In genomic region chr2:74290466-74291216, GRCh38 we compare ENCODE assay signal across 8 cellular contexts. TPM values are rescaled to one million over a fixed set of nuclear protein-coding genes. Genes with fewer than 3 reads are reported as not detected.
DNase-seq lines count a peak whose midpoint lies in the region; ATAC-seq, FAIRE-seq and TF ChIP-seq lines count a peak whose summit lies in the region.

No MANE protein-coding gene starts in this region.

- ATAC-seq in HG02588 (IDR thresholded peaks at IDR 0.05; ENCODE audit: unreplicated experiment) = peak; percentile 56
- peak; percentile 33 for ATAC-seq in left ventricle myocardium superior

- H3K4me3 ChIP-seq in GM06990 (replicated peaks; ENCODE audit: low read depth, low read length) = no peak overlapping the region

- intact Hi-C loops in left ventricle myocardium superior (cut with micrococcal nuclease) = no loop called here

- no peak for FAIRE-seq in D721Med (lab: Jason Lieb, UNC)

- no peaks in the 10 kb centered on the region for H3K27me3 ChIP-seq in GM06990 (replicated peaks; ENCODE audit: control insufficient read depth, insufficient read depth, low read length)

- TF ChIP-seq CTCF in GM06990 (IDR thresholded peaks at IDR 0.05; ENCODE audit: insufficient read depth, low read length, poor library complexity, severe bottlenecking) = no peak
- no peak for TF ChIP-seq CTCF in D721Med (IDR thresholded peaks at IDR 0.05; ENCODE audit: insufficient read depth, missing control alignments)

- no peaks in the 10 kb centered on the region for H3K36me3 ChIP-seq in GM06990 (ENCODE audit: control insufficient read depth, insufficient read depth, low read length)

- DNase-seq in GM06990 (ENCODE audit: extremely low read depth, insufficient read length) (peak; percentile 61), left ventricle myocardium superior (no peak), NCI-H2107 treated with DMSO at 0.1 percent for 48 hours (lab: John Stamatoyannopoulos, UW; ENCODE audit: unreplicated experiment) (no peak), HT-29 (ENCODE audit: low spot score) (no peak), NCI-H2081 treated with DMSO at 0.1 percent for 48 hours (lab: John Stamatoyannopoulos, UW) (no peak), D721Med (ENCODE audit: insufficient read length, low spot score) (no peak)
- peak; percentile 23 to 30 for DNase-seq in activated CD4-positive, alpha-beta T cell treated with anti-CD3 and anti-CD28 coated beads for 4 hours

RNA-seq across cellular contexts. Expression of gene SLC4A5, which starts 52.6 kb away (rescaled TPM):
- 2.2 TPM for total RNA-seq in left ventricle myocardium superior
- total RNA-seq in HT-29 (2014; rRNA removed; shearing (Covaris generic)) = 0.36 TPM in 1 of 2 replicates, not detected in the other

Comparison
In these comparisons a context has a peak if more than half of its experiments do, and no peak if none do; other contexts are left out.
1. DNase-seq: peak in GM06990 (single experiment) and activated CD4-positive, alpha-beta T cell treated with anti-CD3 and anti-CD28 coated beads for 4 hours (2 of 2); none in left ventricle myocardium superior (single experiment), NCI-H2107 treated with DMSO at 0.1 percent for 48 hours (single experiment), HT-29 (single experiment), NCI-H2081 treated with DMSO at 0.1 percent for 48 hours (single experiment) and D721Med (single experiment).